ENCODE assay signal across 10 cellular contexts in the genomic region with DNA sequence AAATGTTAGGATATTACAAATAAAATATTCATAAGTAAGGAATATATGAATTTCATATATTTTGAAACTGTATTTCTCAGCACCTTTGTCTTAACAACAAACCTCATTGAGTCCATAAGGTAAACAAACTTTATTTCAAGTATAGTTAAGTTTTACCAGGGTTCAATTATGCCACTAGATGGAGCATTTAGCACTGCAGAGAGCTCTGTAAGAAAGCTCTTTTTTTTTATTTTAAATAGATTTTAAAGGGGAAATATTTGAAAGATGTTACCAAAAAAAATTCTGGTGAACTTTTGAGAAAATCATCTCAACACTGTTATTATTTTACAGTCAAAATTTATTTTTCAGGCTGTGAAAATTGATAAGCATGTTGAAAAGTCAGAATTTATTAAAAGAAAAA.
DNase-seq lines count a peak whose midpoint lies in the region; ATAC-seq and TF ChIP-seq lines count a peak whose summit lies in the region.
"Had no signal": no experiment of that assay in that cellular context is flagged by ENCODE, and none has a peak within 500 bp of the region (broad histone marks: within the 10 kb centered on the region; RNA-seq: fewer than 3 reads in every experiment).

No MANE protein-coding gene starts in this region.

- H3K4me3 ChIP-seq in Loucy (ENCODE audit: low read length, poor library complexity, severe bottlenecking) = no peak overlapping the region
- no peak overlapping the region for H3K4me3 ChIP-seq in astrocyte of the spinal cord (ENCODE audit: low read depth, low read length)
- H3K4me3 ChIP-seq in mesendoderm (ENCODE audit: low read length) = no peak overlapping the region
- H3K4me3 ChIP-seq in gastrocnemius medialis = no peak overlapping the region
- H3K4me3 ChIP-seq in heart left ventricle = no peak overlapping the region
- H3K4me3 ChIP-seq: adrenal gland had no signal

- H3K4me2 ChIP-seq in Loucy (ENCODE audit: low read depth, low read length, poor library complexity, severe bottlenecking) (no peak overlapping the region), mesendoderm (ENCODE audit: low read length) (no peak overlapping the region)

- intact Hi-C loops in gastrocnemius medialis (cut with DNase I; ENCODE audit: low total_unique reads) (no loop called here), heart left ventricle (cut with DNase I) (no loop called here)

- H3K27ac ChIP-seq in mesendoderm (ENCODE audit: low read depth, low read length) (no peak overlapping the region), gastrocnemius medialis (no peak overlapping the region), heart left ventricle (no peak overlapping the region)
- H3K27ac ChIP-seq: adrenal gland had no signal

- ATAC-seq in gastrocnemius medialis (no peak), heart left ventricle (no peak)

- no peaks in the 10 kb centered on the region for H4K20me1 ChIP-seq in Loucy (ENCODE audit: insufficient read depth, low read length, poor library complexity, severe bottlenecking)

- no peak overlapping the region for H3K23ac ChIP-seq in mesendoderm (ENCODE audit: low read length)

- H3K36me3 ChIP-seq in Loucy (ENCODE audit: insufficient read depth, low read length) = no peaks in the 10 kb centered on the region
- H3K36me3 ChIP-seq in mesendoderm (ENCODE audit: control insufficient read depth, insufficient read depth, low read length) = no peaks in the 10 kb centered on the region
- H3K36me3 ChIP-seq in gastrocnemius medialis = no peaks in the 10 kb centered on the region
- H3K36me3 ChIP-seq in heart left ventricle = no peaks in the 10 kb centered on the region
- H3K36me3 ChIP-seq: adrenal gland had no signal

- no peaks in the 10 kb centered on the region for H3K27me3 ChIP-seq in Loucy (ENCODE audit: insufficient read depth, low read length, poor library complexity, severe bottlenecking)
- H3K27me3 ChIP-seq in mesendoderm (ENCODE audit: insufficient read depth, low read length, poor library complexity) = no peaks in the 10 kb centered on the region
- H3K27me3 ChIP-seq in gastrocnemius medialis = no peaks in the 10 kb centered on the region
- H3K27me3 ChIP-seq in heart left ventricle = no peaks in the 10 kb centered on the region
- H3K27me3 ChIP-seq: adrenal gland had no signal

- H3K4me1 ChIP-seq in Loucy (ENCODE audit: insufficient read depth, low read length, poor library complexity, severe bottlenecking) (no peaks in the 10 kb centered on the region), mesendoderm (ENCODE audit: control insufficient read depth, low read depth, low read length) (no peaks in the 10 kb centered on the region), gastrocnemius medialis (no peaks in the 10 kb centered on the region), heart left ventricle (no peaks in the 10 kb centered on the region)
- H3K4me1 ChIP-seq: adrenal gland had no signal

- no peak overlapping the region for H2BK15ac ChIP-seq in mesendoderm (replicated peaks; ENCODE audit: low read depth)

- no peak overlapping the region for H3K18ac ChIP-seq in mesendoderm (ENCODE audit: low read length)

- in situ Hi-C loops in astrocyte of the spinal cord (cut with HindIII; ENCODE audit: low sequenced_read_pairs) (no loop called here), gastrocnemius medialis (cut with MboI; ENCODE audit: low sequenced_read_pairs in 4 of 4) (no loop called here)

- no peak overlapping the region for H2AK5ac ChIP-seq in mesendoderm (ENCODE audit: low read length)

- no peaks in the 10 kb centered on the region for H3F3A ChIP-seq in Loucy (ENCODE audit: low read depth)

- H3K9me3 ChIP-seq in Loucy (ENCODE audit: insufficient read depth, low read depth, low read length) = no peaks in the 10 kb centered on the region
- H3K9me3 ChIP-seq in gastrocnemius medialis = no peaks in the 10 kb centered on the region
- H3K9me3 ChIP-seq in heart left ventricle = peaks cover 0 to 9% (median 0%) of the 10 kb centered on the region in 12 donors
- H3K9me3 ChIP-seq: adrenal gland had no signal

- TF ChIP-seq POLR2A in gastrocnemius medialis (IDR thresholded peaks at IDR 0.05) (no peak), heart left ventricle (IDR thresholded peaks at IDR 0.05) (no peak)

- H3K79me1 ChIP-seq in mesendoderm (ENCODE audit: low read length) = no peaks in the 10 kb centered on the region

- no peak overlapping the region for H4K8ac ChIP-seq in mesendoderm (ENCODE audit: low read depth, low read length)

- H3K9ac ChIP-seq in Loucy (ENCODE audit: low read depth, low read length, poor library complexity, severe bottlenecking) (no peak overlapping the region), mesendoderm (ENCODE audit: low read length) (no peak overlapping the region)

- H3K56ac ChIP-seq in mesendoderm (ENCODE audit: low read length) = no peak overlapping the region

- peak; percentile 29 for TF ChIP-seq CTCF in Loucy (conservative IDR thresholded peaks at IDR 0.05; ENCODE audit: low read length)
- TF ChIP-seq CTCF in astrocyte of the spinal cord (IDR thresholded peaks at IDR 0.05; ENCODE audit: low read depth, low read length) = peak; percentile 63
- TF ChIP-seq CTCF in gastrocnemius medialis (IDR thresholded peaks at IDR 0.05 in 4 of 5, conservative IDR thresholded peaks at IDR 0.05 in 1 of 5) = no peak
- peak in 6 of 12 donors; percentile 12 to 53 (median 36) for TF ChIP-seq CTCF in heart left ventricle (IDR thresholded peaks at IDR 0.05)

- no peaks in the 10 kb centered on the region for H3K79me2 ChIP-seq in Loucy (ENCODE audit: insufficient read depth, low read length)
- H3K79me2 ChIP-seq in mesendoderm (ENCODE audit: control insufficient read depth, insufficient read depth, low read length) = no peaks in the 10 kb centered on the region

- H2AFZ ChIP-seq in Loucy (ENCODE audit: low read length) = no peak overlapping the region

- no peak overlapping the region for H4K5ac ChIP-seq in mesendoderm (ENCODE audit: low read length)

- H2BK5ac ChIP-seq in mesendoderm (ENCODE audit: low read length) = no peak overlapping the region

- H2BK120ac ChIP-seq in mesendoderm (ENCODE audit: low read depth, low read length) = no peak overlapping the region

- H3K9me2 ChIP-seq in Loucy (replicated peaks; ENCODE audit: low read depth, low read length) = no peaks in the 10 kb centered on the region

- H3K4ac ChIP-seq in mesendoderm (ENCODE audit: low read depth, low read length) = no peak overlapping the region

- DNase-seq in ELR (ENCODE audit: low read depth) (peak; percentile 13), astrocyte of the spinal cord (ENCODE audit: low read depth, low spot score) (peak; percentile 63), mesendoderm (peak; percentile 22), gastrocnemius medialis (no peak), mucosa of gallbladder (ENCODE audit: low spot score) (no peak), heart left ventricle (no peak)
- no peak for DNase-seq in activated CD4-positive, CD25-positive, alpha-beta regulatory T cell (lab: John Stamatoyannopoulos, UW)
- DNase-seq: adrenal gland; stimulated activated CD4-positive, alpha-beta T cell treated with anti-CD3 and anti-CD28 coated beads, Interleukin-4, amount 100 ng/mL, for 4 hours had no signal

Comparison
In these comparisons a context has a peak if more than half of its experiments do, and no peak if none do; other contexts are left out.
1. DNase-seq: peak in ELR (single experiment), astrocyte of the spinal cord (single experiment) and mesendoderm (single experiment); none in gastrocnemius medialis (0 of 2), mucosa of gallbladder (single experiment), activated CD4-positive, CD25-positive, alpha-beta regulatory T cell (0 of 4) and heart left ventricle (0 of 5).
2. CTCF ChIP-seq: peak in Loucy (single experiment) and astrocyte of the spinal cord (single experiment); none in gastrocnemius medialis (0 of 5).